ENCODE assay signal across 16 cellular contexts in genomic region chr13:91154553-91154952, GRCh38.
DNase-seq lines count a peak whose midpoint lies in the region; ATAC-seq lines count a peak whose summit lies in the region.
"Had no signal": no experiment of that assay in that cellular context is flagged by ENCODE, and none has a peak within 500 bp of the region (broad histone marks: within the 10 kb centered on the region; RNA-seq: fewer than 3 reads in every experiment).

No MANE protein-coding gene starts in this region.

- H3K9me3 ChIP-seq in subcutaneous abdominal adipose tissue (ENCODE audit: control insufficient read depth in 5 of 5, low read length in 5 of 5): no peaks in the 10 kb centered on the region
- H3K9me3 ChIP-seq: thyroid gland had no signal

- peak overlapping the region in 3 of 5 donors; percentile 3 to 34 (median 11) for H3K4me3 ChIP-seq in subcutaneous abdominal adipose tissue (ENCODE audit: low read depth in 1 of 5, low read length in 5 of 5)
- H3K4me3 ChIP-seq: thyroid gland had no signal

- no peaks in the 10 kb centered on the region for H3K36me3 ChIP-seq in subcutaneous abdominal adipose tissue (ENCODE audit: control insufficient read depth in 5 of 5, insufficient read depth in 5 of 5, low read length in 5 of 5)
- H3K36me3 ChIP-seq: thyroid gland had no signal

- H3K27ac ChIP-seq in subcutaneous abdominal adipose tissue (ENCODE audit: low read depth, low read length): no peak overlapping the region
- H3K27ac ChIP-seq: foreskin keratinocyte, thyroid gland had no signal

- DNase-seq in NCI-H82 (lab: John Stamatoyannopoulos, UW) (peak; percentile 23), NCI-H82 treated with DMSO at 0.1 percent for 48 hours (lab: John Stamatoyannopoulos, UW; ENCODE audit: unreplicated experiment) (no peak), SKM-1 (lab: John Stamatoyannopoulos, UW; ENCODE audit: unreplicated experiment) (peak; percentile 51), kidney tubule cell (ENCODE audit: low spot score) (peak; percentile 84), COLO668 (lab: John Stamatoyannopoulos, UW; ENCODE audit: unreplicated experiment) (no peak)
- DNase-seq: activated CD4-positive, alpha-beta T cell treated with anti-CD3 and anti-CD28 coated beads, Interleukin-2, amount 50 U/mL, for 1 hour; effector CD4-positive, alpha-beta T cell; foreskin keratinocyte; left cardiac atrium; NCI-H2029; occipital lobe; thyroid gland had no signal

- H3K9ac ChIP-seq in subcutaneous abdominal adipose tissue (ENCODE audit: low read length in 5 of 5): no peak overlapping the region

- no peaks in the 10 kb centered on the region for H3K4me1 ChIP-seq in subcutaneous abdominal adipose tissue (ENCODE audit: control insufficient read depth in 5 of 5, insufficient read depth in 5 of 5, low read length in 5 of 5)
- H3K4me1 ChIP-seq: foreskin keratinocyte, thyroid gland had no signal

- ATAC-seq in HG02885 (IDR thresholded peaks at IDR 0.05; ENCODE audit: poor library complexity, unreplicated experiment) (no peak), GM19395 (IDR thresholded peaks at IDR 0.05; ENCODE audit: unreplicated experiment) (no peak)
- ATAC-seq: foreskin keratinocyte, T-cell had no signal

- peaks cover 0 to 3% (median 0%) of the 10 kb centered on the region in 5 donors for H3K27me3 ChIP-seq in subcutaneous abdominal adipose tissue (ENCODE audit: control insufficient read depth in 5 of 5, insufficient read depth in 4 of 5, low read length in 5 of 5)
- H3K27me3 ChIP-seq: foreskin keratinocyte, thyroid gland had no signal

Comparison
In these comparisons a context has a peak if more than half of its experiments do, and no peak if none do; other contexts are left out.
1. DNase-seq: peak in NCI-H82 (single experiment), SKM-1 (single experiment) and kidney tubule cell (single experiment); none in NCI-H82 treated with DMSO at 0.1 percent for 48 hours (single experiment) and COLO668 (single experiment).